Comparison of ENCODE assay signal across 27 cellular contexts in genomic region chr3:41345788-41346187, GRCh38.
"Had no signal": no experiment of that assay in that cellular context is flagged by ENCODE, and none has a peak within 500 bp of the region (broad histone marks: within the 10 kb centered on the region; RNA-seq: fewer than 3 reads in every experiment).

No MANE protein-coding gene starts in this region.

- ATAC-seq: stimulated activated effector memory CD8-positive, alpha-beta T cell treated with anti-CD3 and anti-CD28 coated beads, Interleukin-12 subunit alpha, Interleukin-12 subunit beta, amount 100 ng/mL, for 72 hours; stimulated activated memory B cell treated with anti-CD40 and anti-IgM and Interleukin-4, amounts not matched to agents 10 μg/mL and 1 μg/mL and 100 μg/mL, for 72 hours; stimulated activated naive B cell treated with anti-CD40 and anti-IgM and Interleukin-4, amounts not matched to agents 10 μg/mL and 1 μg/mL and 100 μg/mL, for 72 hours; stimulated activated naive CD8-positive, alpha-beta T cell treated with anti-CD3 and anti-CD28 coated beads, Interleukin-15, amount 100 ng/mL, for 72 hours; stimulated activated naive CD8-positive, alpha-beta T cell treated with anti-CD3 and anti-CD28 coated beads, Interleukin-15, Interleukin-2, amounts not matched to agents 100 U/mL and 50 U/mL, for 24 hours; upper lobe of right lung had no signal

- H3K36me3 ChIP-seq: stomach, suprapubic skin, thoracic aorta, thyroid gland, tibial artery, tibial nerve, transverse colon, upper lobe of left lung, upper lobe of right lung, uterus, vagina had no signal

- DNase-seq: stimulated activated CD4-positive, alpha-beta T cell treated with anti-CD3 and anti-CD28 coated beads, Interleukin-2, amount 100 ng/mL, for 48 hours; stimulated activated CD4-positive, alpha-beta T cell treated with anti-CD3 and anti-CD28 coated beads, Interleukin-4, amount 100 ng/mL, for 1 hour; stimulated activated CD4-positive, alpha-beta T cell treated with anti-CD3 and anti-CD28 coated beads, Interleukin-4, amount 100 ng/mL, for 24 hours; stimulated activated CD4-positive, alpha-beta T cell treated with anti-CD3 and anti-CD28 coated beads, Interleukin-4, amount 100 ng/mL, for 4 hours; stimulated activated CD8-positive, alpha-beta memory T cell treated with anti-CD3 and anti-CD28 coated beads, Interleukin-4, amount 100 ng/mL, for 48 hours; stimulated activated naive B cell treated with anti-CD40 and anti-IgM and Interleukin-4, amounts not matched to agents 10 μg/mL and 1 μg/mL and 100 μg/mL, for 72 hours; stimulated activated naive CD4-positive, alpha-beta T cell; stimulated activated naive CD4-positive, alpha-beta T cell treated with Interleukin-2 at 50 U/mL for 16 hours; stimulated activated naive CD8-positive, alpha-beta T cell treated with anti-CD3 and anti-CD28 coated beads, Interleukin-15, amount 100 ng/mL, for 72 hours; stimulated activated naive CD8-positive, alpha-beta T cell treated with anti-CD3 and anti-CD28 coated beads, Interleukin-15, Interleukin-2, amounts not matched to agents 100 U/mL and 50 U/mL, for 24 hours; stomach; substantia nigra; testis; thyroid gland; tibial artery; transverse colon; trophoblast cell; upper lobe of left lung; upper lobe of right lung; uterus had no signal

- FAIRE-seq: urothelium cell line had no signal

- H3K4me1 ChIP-seq: stomach, suprapubic skin, testis, tibial nerve, transverse colon, upper lobe of left lung, upper lobe of right lung, uterus, vagina had no signal

- H3K9me3 ChIP-seq: suprapubic skin, testis, thyroid gland, transverse colon, upper lobe of right lung, uterus, vagina had no signal

- H3K27ac ChIP-seq: stomach, suprapubic skin, testis, thoracic aorta, thyroid gland, tibial artery, tibial nerve, transverse colon, upper lobe of left lung, upper lobe of right lung, uterus, vagina had no signal

- H3K27me3 ChIP-seq: stomach, suprapubic skin, testis, thyroid gland, tibial artery, tibial nerve, transverse colon, upper lobe of left lung, upper lobe of right lung, uterus, vagina had no signal

- H3K4me3 ChIP-seq: stomach, suprapubic skin, testis, thoracic aorta, thyroid gland, tibial artery, tibial nerve, transverse colon, upper lobe of left lung, upper lobe of right lung, uterus, vagina had no signal
